ENCODE assay signal across 1 cellular context in genomic region chr16:31074073-31074813, GRCh38.
TF ChIP-seq lines count a peak whose summit lies in the region.

Gene ZNF646, plus strand, starts transcription at chr16:31074422. Its CDS starts 1,903 bp downstream, at chr16:31076325.
Gene ZNF668, minus strand, starts transcription at chr16:31074240. Its CDS starts 9,781 bp downstream, at chr16:31064459.

TF ChIP-seq in HEK293, 187 proteins besides CTCF, POLR2A, EP300 and RAD21 (continued from another document and continues in another):
- TF ChIP-seq PRDM10 (tag by site-specific recombination; IDR thresholded peaks at IDR 0.05), result peak; percentile 26
- peak; percentile 83 for TF ChIP-seq PATZ1 (tag by site-specific recombination; IDR thresholded peaks at IDR 0.05)
- no peak for TF ChIP-seq ELK4 (IDR thresholded peaks at IDR 0.05; ENCODE audit: borderline replicate concordance, low read depth, low read length)
- peak; percentile 26 for TF ChIP-seq EGR2 (tag by site-specific recombination; IDR thresholded peaks at IDR 0.05; ENCODE audit: low read depth)
- TF ChIP-seq ZNF302 (tag by site-specific recombination; IDR thresholded peaks at IDR 0.05; ENCODE audit: low read depth), result no peak; the same call in 1 of the 2 replicates
- peak; percentile 11; the same call in 1 of the 2 replicates for TF ChIP-seq ZNF664 (tag by site-specific recombination; IDR thresholded peaks at IDR 0.05)
- TF ChIP-seq ZNF366 (tag by site-specific recombination; conservative IDR thresholded peaks at IDR 0.05), result peak; percentile 89
- TF ChIP-seq ZNF610 (tag by site-specific recombination; IDR thresholded peaks at IDR 0.05; ENCODE audit: borderline replicate concordance), result peak; percentile 49
- TF ChIP-seq ZNF692 (tag by site-specific recombination; IDR thresholded peaks at IDR 0.05), result peak; percentile 86
- TF ChIP-seq ZNF24 (tag by site-specific recombination; IDR thresholded peaks at IDR 0.05), result peak; percentile 78
- TF ChIP-seq ZNF488 (tag by site-specific recombination; IDR thresholded peaks at IDR 0.05), result no peak
- no peak for TF ChIP-seq ZNF645 (tag by site-specific recombination; IDR thresholded peaks at IDR 0.05)
- peak; percentile 86 for TF ChIP-seq ZNF639 (tag by site-specific recombination; IDR thresholded peaks at IDR 0.05)
- no peak; the same call in 1 of the 2 replicates for TF ChIP-seq WT1 (tag by site-specific recombination; IDR thresholded peaks at IDR 0.05)
- peak; percentile 79; the same call in 1 of the 2 replicates for TF ChIP-seq KLF7 (tag by site-specific recombination; IDR thresholded peaks at IDR 0.05; ENCODE audit: borderline replicate concordance)
- peak; percentile 96 for TF ChIP-seq ZNF561 (tag by site-specific recombination; IDR thresholded peaks at IDR 0.05; ENCODE audit: borderline replicate concordance)
- peak; percentile 77 for TF ChIP-seq ZNF324 (tag by site-specific recombination; IDR thresholded peaks at IDR 0.05)
- peak; percentile 56 for TF ChIP-seq ZFHX2 (tag by site-specific recombination; conservative IDR thresholded peaks at IDR 0.05)
- peak; percentile 75 for TF ChIP-seq IKZF3 (tag by site-specific recombination; IDR thresholded peaks at IDR 0.05)
- peak; percentile 95 for TF ChIP-seq ZXDB (tag by site-specific recombination; IDR thresholded peaks at IDR 0.05)
- TF ChIP-seq ZNF335 (tag by site-specific recombination; conservative IDR thresholded peaks at IDR 0.05), result peak; percentile 98
- TF ChIP-seq ZNF623 (tag by site-specific recombination; IDR thresholded peaks at IDR 0.05), result no peak
- peak; percentile 70 for TF ChIP-seq ZFP69B (tag by site-specific recombination; IDR thresholded peaks at IDR 0.05)
- TF ChIP-seq ZNF274 (IDR thresholded peaks at IDR 0.05; ENCODE audit: low read length), result no peak
- no peak for TF ChIP-seq ZNF274 (tag by site-specific recombination; IDR thresholded peaks at IDR 0.05; ENCODE audit: borderline replicate concordance)
- peak; percentile 71; the same call in 1 of the 2 replicates for TF ChIP-seq ZIC2 (tag by site-specific recombination; IDR thresholded peaks at IDR 0.05)
- TF ChIP-seq ZSCAN23 (tag by site-specific recombination; IDR thresholded peaks at IDR 0.05), result 0 out of 2 replicates have a peak, but pooled peaks have one; percentile 55
- TF ChIP-seq ZNF292 (tag by site-specific recombination; IDR thresholded peaks at IDR 0.05; ENCODE audit: borderline replicate concordance, low read depth), result no peak
- TF ChIP-seq ZNF2 (tag by site-specific recombination; IDR thresholded peaks at IDR 0.05), result peak; percentile 80
- TF ChIP-seq ZBTB10 (tag by site-specific recombination; IDR thresholded peaks at IDR 0.05), result peak; percentile 90
- peak; percentile 72; the same call in 1 of the 2 replicates for TF ChIP-seq KLF10 (tag by site-specific recombination; IDR thresholded peaks at IDR 0.05)
- peak; percentile 95 for TF ChIP-seq ZBTB48 (tag by site-specific recombination; IDR thresholded peaks at IDR 0.05)
- TF ChIP-seq ZNF518A (tag by site-specific recombination; conservative IDR thresholded peaks at IDR 0.05; ENCODE audit: low read depth), result peak; percentile 91
- peak; percentile 91 for TF ChIP-seq ZBTB17 (tag by site-specific recombination; IDR thresholded peaks at IDR 0.05)
- no peak for TF ChIP-seq ZNF138 (tag by site-specific recombination; IDR thresholded peaks at IDR 0.05; ENCODE audit: borderline replicate concordance)
- no peak for TF ChIP-seq ZNF132 (tag by site-specific recombination; IDR thresholded peaks at IDR 0.05; ENCODE audit: borderline replicate concordance)
